22 cellular contexts compared by ENCODE assay signal in genomic region chr6:105504660-105505059, GRCh38.
"Had no signal": no experiment of that assay in that cellular context is flagged by ENCODE, and none has a peak within 500 bp of the region (broad histone marks: within the 10 kb centered on the region; RNA-seq: fewer than 3 reads in every experiment).

No MANE protein-coding gene starts in this region.

- H3K4me1 Mint-ChIP-seq: activated T-helper 17 cell treated with anti-CD3 and anti-CD28 coated beads, Interleukin-2, amount 50 U/mL, for 72 hours; endodermal cell; stimulated activated naive B cell treated with anti-CD40 and anti-IgM and Interleukin-4, amounts not matched to agents 10 μg/mL and 1 μg/mL and 100 μg/mL, for 72 hours; T-cell had no signal

- DNase-seq: activated CD8-positive, alpha-beta memory T cell treated with anti-CD3 and anti-CD28 coated beads for 24 hours; activated CD8-positive, alpha-beta memory T cell treated with anti-CD3 and anti-CD28 coated beads, Interleukin-2, amount 50 U/mL, for 4 hours; activated T-cell treated with anti-CD3 and anti-CD28 coated beads, Interleukin-2, amount 50 U/mL, for 24 hours; adrenal gland; brain microvascular endothelial cell; endodermal cell; esophagus squamous epithelium; left colon; lower lobe of right lung; stimulated activated CD4-positive, alpha-beta T cell treated with anti-CD3 and anti-CD28 coated beads, Interleukin-2, amount 100 ng/mL, for 48 hours; stimulated activated CD8-positive, alpha-beta memory T cell treated with anti-CD3 and anti-CD28 coated beads, Interleukin-4, amount 100 ng/mL, for 48 hours; stimulated activated naive B cell treated with anti-CD40 and anti-IgM and Interleukin-4, amounts not matched to agents 10 μg/mL and 1 μg/mL and 100 μg/mL, for 72 hours; T-cell had no signal

- H3K27me3 Mint-ChIP-seq: central memory CD8-positive, alpha-beta T cell; natural killer cell treated with Interleukin-12 subunit alpha and Interleukin-12 subunit beta and Interleukin-15 and Interleukin-18, amount 100 ng/mL, for 72 hours had no signal

- H3K4me3 Mint-ChIP-seq: activated T-cell treated with anti-CD3 and anti-CD28 coated beads, Interleukin-2, amount 50 U/mL, for 24 hours; activated T-helper 17 cell treated with anti-CD3 and anti-CD28 coated beads, Interleukin-2, amount 50 U/mL, for 72 hours; central memory CD8-positive, alpha-beta T cell; endodermal cell; natural killer cell treated with Interleukin-12 subunit alpha and Interleukin-12 subunit beta and Interleukin-15 and Interleukin-18, amount 100 ng/mL, for 72 hours; stimulated activated naive B cell treated with anti-CD40 and anti-IgM and Interleukin-4, amounts not matched to agents 10 μg/mL and 1 μg/mL and 100 μg/mL, for 72 hours; T-cell; type B pancreatic cell had no signal

- H3K36me3 Mint-ChIP-seq: activated naive CD4-positive, alpha-beta T cell treated with anti-CD3 and anti-CD28 coated beads, Interleukin-2, amount 50 U/mL, for 72 hours; natural killer cell treated with Interleukin-12 subunit alpha and Interleukin-12 subunit beta and Interleukin-15 and Interleukin-18, amount 100 ng/mL, for 72 hours; stimulated activated naive B cell treated with anti-CD40 and anti-IgM and Interleukin-4, amounts not matched to agents 10 μg/mL and 1 μg/mL and 100 μg/mL, for 72 hours; T-cell; type B pancreatic cell had no signal

- H3K4me1 ChIP-seq: adrenal gland, ascending aorta, parathyroid adenoma had no signal

- H3K36me3 ChIP-seq: adrenal gland, ascending aorta, brain microvascular endothelial cell, esophagus squamous epithelium, lower lobe of right lung, thoracic aorta had no signal

- ATAC-seq: activated naive CD4-positive, alpha-beta T cell treated with anti-CD3 and anti-CD28 coated beads, Interleukin-2, amount 50 U/mL, for 72 hours; activated T-helper 17 cell treated with anti-CD3 and anti-CD28 coated beads, Interleukin-2, amount 50 U/mL, for 72 hours; left colon; lower lobe of right lung; natural killer cell treated with Interleukin-12 subunit alpha and Interleukin-12 subunit beta and Interleukin-15 and Interleukin-18, amount 100 ng/mL, for 72 hours; stimulated activated naive B cell treated with anti-CD40 and anti-IgM and Interleukin-4, amounts not matched to agents 10 μg/mL and 1 μg/mL and 100 μg/mL, for 72 hours; T-cell had no signal

- H3K27me3 ChIP-seq: adrenal gland, ascending aorta, brain microvascular endothelial cell, esophagus squamous epithelium had no signal

- H3K4me3 ChIP-seq: adrenal gland, ascending aorta, coronary artery, esophagus squamous epithelium, lower lobe of right lung, thoracic aorta had no signal

- H3K9me3 ChIP-seq: adrenal gland, ascending aorta, esophagus squamous epithelium, lower lobe of right lung, thoracic aorta had no signal

- H3K27ac Mint-ChIP-seq: activated naive CD4-positive, alpha-beta T cell treated with anti-CD3 and anti-CD28 coated beads, Interleukin-2, amount 50 U/mL, for 72 hours; activated T-cell treated with anti-CD3 and anti-CD28 coated beads, Interleukin-2, amount 50 U/mL, for 24 hours; activated T-helper 17 cell treated with anti-CD3 and anti-CD28 coated beads, Interleukin-2, amount 50 U/mL, for 72 hours; endodermal cell; natural killer cell treated with Interleukin-12 subunit alpha and Interleukin-12 subunit beta and Interleukin-15 and Interleukin-18, amount 100 ng/mL, for 72 hours; stimulated activated naive B cell treated with anti-CD40 and anti-IgM and Interleukin-4, amounts not matched to agents 10 μg/mL and 1 μg/mL and 100 μg/mL, for 72 hours; T-cell; type B pancreatic cell had no signal

- H3K9me3 Mint-ChIP-seq: activated naive CD4-positive, alpha-beta T cell treated with anti-CD3 and anti-CD28 coated beads, Interleukin-2, amount 50 U/mL, for 72 hours; activated T-cell treated with anti-CD3 and anti-CD28 coated beads, Interleukin-2, amount 50 U/mL, for 24 hours; central memory CD8-positive, alpha-beta T cell; endodermal cell; natural killer cell treated with Interleukin-12 subunit alpha and Interleukin-12 subunit beta and Interleukin-15 and Interleukin-18, amount 100 ng/mL, for 72 hours; stimulated activated naive B cell treated with anti-CD40 and anti-IgM and Interleukin-4, amounts not matched to agents 10 μg/mL and 1 μg/mL and 100 μg/mL, for 72 hours; T-cell; type B pancreatic cell had no signal

- H3K27ac ChIP-seq: adrenal gland, ascending aorta, brain microvascular endothelial cell, coronary artery, esophagus squamous epithelium, lower lobe of right lung, parathyroid adenoma, thoracic aorta had no signal
